Comparison of ENCODE assay signal across 19 cellular contexts in the genomic region with DNA sequence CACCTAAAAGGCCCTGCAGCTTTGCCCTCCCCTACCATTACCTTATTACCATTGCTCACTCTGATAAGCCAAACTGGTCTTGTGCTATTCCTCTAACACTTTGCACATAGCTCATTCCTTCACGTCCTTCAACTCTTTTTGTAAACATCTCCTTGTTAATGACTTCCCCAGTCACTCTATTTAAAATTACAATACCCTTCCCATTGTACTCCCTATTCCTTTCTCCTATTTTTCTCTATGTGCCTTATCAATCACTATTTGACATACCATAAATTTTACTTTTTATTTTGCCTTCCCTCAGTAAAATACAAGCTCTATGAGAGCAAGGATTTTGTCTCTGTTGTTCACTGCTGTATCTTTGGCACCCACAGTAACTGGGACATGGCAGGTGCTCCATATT. TPM values are rescaled to one million over a fixed set of nuclear protein-coding genes. Genes with fewer than 3 reads are reported as not detected.
DNase-seq lines count a peak whose midpoint lies in the region; ATAC-seq, FAIRE-seq and TF ChIP-seq lines count a peak whose summit lies in the region.
"Had no signal": no experiment of that assay in that cellular context is flagged by ENCODE, and none has a peak within 500 bp of the region (broad histone marks: within the 10 kb centered on the region; RNA-seq: fewer than 3 reads in every experiment).

No MANE protein-coding gene starts in this region.

- no peaks in the 10 kb centered on the region for H3K27me3 ChIP-seq in H9 (ENCODE audit: insufficient read depth, low read length)
- no peaks in the 10 kb centered on the region for H3K27me3 ChIP-seq in K562 (ENCODE audit: control insufficient read depth in 2 of 2, insufficient read depth in 2 of 2, low read length in 2 of 2)
- H3K27me3 ChIP-seq: BLaER1 treated with 17β-estradiol and CSF1 and Interleukin-3, amounts not matched to agents 10 nM and 100 nM had no signal

- intact Hi-C loops in K562 (cut with micrococcal nuclease) (no loop called here), natural killer cell (cut with micrococcal nuclease) (no loop called here)

- peaks cover 3% of the 10 kb centered on the region for H3K23me2 ChIP-seq in H9 (ENCODE audit: insufficient read length, low read depth, low read length, poor library complexity, severe bottlenecking)

- no peak overlapping the region for H3K23ac ChIP-seq in H9 (ENCODE audit: insufficient read length, low read depth, low read length)

- H3K4me3 Mint-ChIP-seq in activated CD8-positive, alpha-beta memory T cell treated with anti-CD3 and anti-CD28 coated beads, Interleukin-2, amount 10 ng/mL, durations not matched to agents 7 days and 5 days: no peak overlapping the region
- H3K4me3 Mint-ChIP-seq in H9 (peak overlapping the region in 1 of 2 experiments; percentile 11; a peak in 1 of 5 replicates), natural killer cell (no peak overlapping the region)

- H3K79me1 ChIP-seq in H9 (ENCODE audit: insufficient read depth, low read depth, low read length, poor library complexity, severe bottlenecking): peaks cover 16% of the 10 kb centered on the region

- H3K27ac Mint-ChIP-seq in activated CD8-positive, alpha-beta memory T cell treated with anti-CD3 and anti-CD28 coated beads, Interleukin-2, amount 10 ng/mL, durations not matched to agents 7 days and 5 days: peak overlapping the region; percentile 11
- H3K27ac Mint-ChIP-seq in H9: peak overlapping the region in 1 of 3 experiments; percentile 41; a peak in 2 of 7 replicates
- peak overlapping the region; percentile 0 to 23 for H3K27ac Mint-ChIP-seq in natural killer cell

- WGBS in H9 (ENCODE audit: extremely low coverage, insufficient read length, low lambda C conversion rate): no CpG with 5 or more reads among the region's 1 CpG
- 29% methylated on average over 1 of the region's 1 CpG for WGBS in K562 (ENCODE audit: insufficient coverage, low coverage, missing lambda C conversion rate)

- H4K20me1 ChIP-seq in H9 (ENCODE audit: control insufficient read depth, insufficient read depth, insufficient read length): no peaks in the 10 kb centered on the region
- H4K20me1 ChIP-seq in K562 (replicated peaks; ENCODE audit: control insufficient read depth, insufficient read depth, low read length): peaks cover 25% of the 10 kb centered on the region

- H3K56ac ChIP-seq in H9 (ENCODE audit: insufficient read length, low read depth, low read length): no peak overlapping the region

- no peak overlapping the region for H3T11ph ChIP-seq in H9 (ENCODE audit: low read length)

- POLR2A ChIA-PET in K562 (lab: Yijun Ruan, JAX): interaction anchor here (0.9 to 2.2 kb wide), 11 partner anchors 8 to 123 kb away, joined by 3 to 10 read pairs (median 4); a partner anchor contains a TSS

- H3K9ac ChIP-seq in H9 (ENCODE audit: extremely low read depth, insufficient read length, low read length) (no peak overlapping the region), K562 (ENCODE audit: insufficient read depth in 1 of 2, low read depth in 2 of 2, low read length in 2 of 2) (no peak overlapping the region)

- H3K4me1 ChIP-seq in H9 (ENCODE audit: insufficient read depth, low read length) (peaks cover 8% of the 10 kb centered on the region; the same call in 1 of the 2 replicates), K562 (replicated peaks in 1 of 2; ENCODE audit: control insufficient read depth in 2 of 2, insufficient read depth in 2 of 2, low read length in 2 of 2) (peaks cover 3 to 10% of the 10 kb centered on the region in 2 experiments; a peak in 4 of 5 replicates)

- H3K27me3 Mint-ChIP-seq in activated CD8-positive, alpha-beta memory T cell treated with anti-CD3 and anti-CD28 coated beads, Interleukin-2, amount 10 ng/mL, durations not matched to agents 7 days and 5 days: no peaks in the 10 kb centered on the region
- H3K27me3 Mint-ChIP-seq in H9 (ENCODE audit: low read depth): no peaks in the 10 kb centered on the region
- no peaks in the 10 kb centered on the region for H3K27me3 Mint-ChIP-seq in natural killer cell (ENCODE audit: low read depth in 2 of 2)

- no peaks in the 10 kb centered on the region for H3K9me3 Mint-ChIP-seq in activated CD8-positive, alpha-beta memory T cell treated with anti-CD3 and anti-CD28 coated beads, Interleukin-2, amount 10 ng/mL, durations not matched to agents 7 days and 5 days (ENCODE audit: low read depth)
- no peaks in the 10 kb centered on the region for H3K9me3 Mint-ChIP-seq in H9
- no peaks in the 10 kb centered on the region for H3K9me3 Mint-ChIP-seq in natural killer cell

- no peak for ATAC-seq in activated CD8-positive, alpha-beta memory T cell treated with anti-CD3 and anti-CD28 coated beads, Interleukin-2, amount 10 ng/mL, durations not matched to agents 7 days and 5 days
- ATAC-seq in K562: peak; percentile 14; the same call in 1 of the 3 replicates
- no peak for ATAC-seq in natural killer cell
- no peak for ATAC-seq in HG03457 (IDR thresholded peaks at IDR 0.05; ENCODE audit: unreplicated experiment)

- no TSS peak for BruUV-seq in K562 (replicated peaks; lab: Mats Ljungman, UMichigan)

- TF ChIP-seq RAD21 in K562 (CRISPR knock-in tag; conservative IDR thresholded peaks at IDR 0.05 in 1 of 2, IDR thresholded peaks at IDR 0.05 in 1 of 2): no peak

- H3K14ac ChIP-seq in H9 (ENCODE audit: insufficient read depth, low read length): no peak overlapping the region

- H3K27ac ChIP-seq in H9 (ENCODE audit: insufficient read length, low read depth, low read length) (no peak overlapping the region), K562 (ENCODE audit: extremely low read depth, low read depth, low read length) (no peak overlapping the region)
- H3K27ac ChIP-seq: BLaER1 treated with 17β-estradiol and CSF1 and Interleukin-3, amounts not matched to agents 10 nM and 100 nM had no signal

- no peak overlapping the region for H2BK15ac ChIP-seq in H9 (ENCODE audit: low read depth, low read length)

- H3K4me3 ChIP-seq in K562: no peak overlapping the region
- H3K4me3 ChIP-seq: BLaER1 treated with 17β-estradiol and CSF1 and Interleukin-3, amounts not matched to agents 10 nM and 100 nM had no signal

- peaks cover 38% of the 10 kb centered on the region for H3K36me3 Mint-ChIP-seq in activated CD8-positive, alpha-beta memory T cell treated with anti-CD3 and anti-CD28 coated beads, Interleukin-2, amount 10 ng/mL, durations not matched to agents 7 days and 5 days
- H3K36me3 Mint-ChIP-seq in H9 (ENCODE audit: insufficient read depth in 1 of 3, low read depth in 3 of 3) (peaks cover 7 to 35% (median 30%) of the 10 kb centered on the region in 3 experiments; a peak in 6 of 7 replicates), natural killer cell (no peaks in the 10 kb centered on the region)

- H4K8ac ChIP-seq in H9 (replicated peaks; ENCODE audit: insufficient read length, low read depth, low read length): no peak overlapping the region

- no peak for FAIRE-seq in K562 (lab: Jason Lieb, UNC)

- H2BK120ac ChIP-seq in H9 (ENCODE audit: low read depth, low read length, poor library complexity, severe bottlenecking): no peak overlapping the region

- no peak overlapping the region for H2BK5ac ChIP-seq in H9 (ENCODE audit: insufficient read length, low read length)

- H2AFZ ChIP-seq in H9 (ENCODE audit: low read length): no peak overlapping the region
- H2AFZ ChIP-seq in K562 (ENCODE audit: low read depth, low read length): no peak overlapping the region

- H4K91ac ChIP-seq in H9 (ENCODE audit: insufficient read length, low read depth, low read length): no peak overlapping the region

- H3K4ac ChIP-seq in H9 (ENCODE audit: low read depth, low read length): no peak overlapping the region

- no peak overlapping the region for H2AK5ac ChIP-seq in H9 (ENCODE audit: insufficient read length, low read length)

- H3K36me3 ChIP-seq in K562 (ENCODE audit: control insufficient read depth, insufficient read depth, low read length): peaks cover 79% of the 10 kb centered on the region

- TF ChIP-seq POLR2A in K562 (conservative IDR thresholded peaks at IDR 0.05): no peak

- H3K9me1 ChIP-seq in K562 (ENCODE audit: control insufficient read depth, insufficient read depth, low read length): no peaks in the 10 kb centered on the region

- H3K4me2 ChIP-seq in H9 (ENCODE audit: insufficient read depth, insufficient read length, low read length): peak overlapping the region; percentile 24
- H3K4me2 ChIP-seq in K562 (ENCODE audit: insufficient read depth, low read length): no peak overlapping the region; the same call in 1 of the 2 replicates
- H3K4me2 ChIP-seq: BLaER1 treated with 17β-estradiol and CSF1 and Interleukin-3, amounts not matched to agents 10 nM and 100 nM had no signal

- CTCF ChIA-PET in activated CD8-positive, alpha-beta memory T cell treated with anti-CD3 and anti-CD28 coated beads, Interleukin-2, amount 10 ng/mL, durations not matched to agents 7 days and 5 days (lab: Charles Lee): interaction anchor here (0.6 to 1.5 kb wide), 6 partner anchors 17 to 272 kb away, joined by 3 to 4 read pairs (median 3); a partner anchor contains a TSS
- CTCF ChIA-PET in K562 (lab: Yijun Ruan, JAX; ENCODE audit: low intra/inter-chr PET ratio): no interaction called here

- DNase-seq in activated CD8-positive, alpha-beta memory T cell treated with anti-CD3 and anti-CD28 coated beads, Interleukin-2, amount 10 ng/mL, durations not matched to agents 7 days and 5 days: no peak
- DNase-seq in activated CD8-positive, alpha-beta memory T cell treated with anti-CD3 and anti-CD28 coated beads for 24 hours: no peak
- DNase-seq in H9 (no peak), K562 (ENCODE audit: extremely low read depth in 1 of 4, low spot score in 3 of 4) (no peak), natural killer cell (no peak), SKM-1 treated with dmso at 0.1 percent for 144 hours (lab: John Stamatoyannopoulos, UW; ENCODE audit: unreplicated experiment) (no peak), LoVo (ENCODE audit: low spot score) (no peak)
- DNase-seq: COR-L47, DMS153, EL, HCEC 1CT, NCI-H146, NCI-H2081 treated with DMSO at 0.1 percent for 48 hours, NCI-H2227 treated with DMSO at 0.1 percent for 48 hours, NCI-H524 treated with DMSO at 0.1 percent for 48 hours, OCI-M1, RPMI8226 had no signal

- TF ChIP-seq CTCF in H9 (conservative IDR thresholded peaks at IDR 0.05) (no peak), K562 (IDR thresholded peaks at IDR 0.05 in 2 of 3, conservative IDR thresholded peaks at IDR 0.05 in 1 of 3; ENCODE audit: insufficient read depth in 2 of 3, low read depth in 1 of 3, low read length in 3 of 3) (no peak), natural killer cell (IDR thresholded peaks at IDR 0.05) (no peak)

- H4K5ac ChIP-seq in H9 (ENCODE audit: insufficient read length, low read depth, low read length): no peak overlapping the region

- H3K9me3 ChIP-seq in H9 (ENCODE audit: control insufficient read depth, low read depth, low read length): no peaks in the 10 kb centered on the region
- H3K9me3 ChIP-seq in K562 (replicated peaks; ENCODE audit: control insufficient read depth, insufficient read depth, low read depth, low read length): no peaks in the 10 kb centered on the region
- H3K9me3 ChIP-seq: BLaER1 treated with 17β-estradiol and CSF1 and Interleukin-3, amounts not matched to agents 10 nM and 100 nM had no signal

- TF ChIP-seq EP300 in K562 (IDR thresholded peaks at IDR 0.05; ENCODE audit: low read length): no peak

- no peak overlapping the region for H2BK12ac ChIP-seq in H9 (ENCODE audit: insufficient read length, low read depth, low read length)

- H3K79me2 ChIP-seq in H9 (ENCODE audit: insufficient read depth, low read length) (peaks cover 63% of the 10 kb centered on the region), K562 (ENCODE audit: control insufficient read depth, insufficient read depth, low read length) (peaks cover 99% of the 10 kb centered on the region)

- peaks cover 41% of the 10 kb centered on the region for H3K4me1 Mint-ChIP-seq in activated CD8-positive, alpha-beta memory T cell treated with anti-CD3 and anti-CD28 coated beads, Interleukin-2, amount 10 ng/mL, durations not matched to agents 7 days and 5 days
- H3K4me1 Mint-ChIP-seq in H9 (peaks cover 35 to 38% of the 10 kb centered on the region in 2 experiments), natural killer cell (peaks cover 27 to 30% of the 10 kb centered on the region in 2 donors)

- no peak overlapping the region for H3K18ac ChIP-seq in H9 (ENCODE audit: insufficient read length, low read depth, low read length)

- no peak overlapping the region for H2BK20ac ChIP-seq in H9 (ENCODE audit: low read depth, low read length, poor library complexity, severe bottlenecking)

- in situ Hi-C loops in K562 (cut with MboI): loop anchor here (10.0 kb wide), 1 partner anchor 213 kb away; a partner anchor contains a TSS

RNA-seq across cellular contexts. Expression of a gene that starts 5.4 kb away (rescaled TPM):
- total RNA-seq in activated CD8-positive, alpha-beta memory T cell treated with anti-CD3 and anti-CD28 coated beads, Interleukin-2, amount 10 ng/mL, durations not matched to agents 7 days and 5 days: 10 to 100 TPM; 96.8 to 98.6 TPM
- total RNA-seq in H9 (2021): 122 and 127 TPM in 2 replicates
- 60.9 and 133 TPM in 2 replicates for total RNA-seq in K562 (2011; cell fraction: chromatin; rRNA removed; ENCODE audit: low replicate concordance)
- total RNA-seq in K562 (2011; cell fraction: nucleolus; rRNA removed): 37.2 and 42.0 TPM in 2 replicates
- 64.7 and 91.5 TPM in 2 replicates for total RNA-seq in K562 (2011; cell fraction: nucleoplasm; rRNA removed)
- total RNA-seq in K562 (2014; rRNA removed): 111 and 202 TPM in 2 replicates
- 174 and 193 TPM in 2 replicates for total RNA-seq in K562 (2014; rRNA removed; fragmentation: Illumina TruSeq; extraction: Trizol)
- 147 and 154 TPM in 2 replicates for total RNA-seq in K562 (2015; rRNA removed; fragmentation: Illumina TruSeq; extraction: Trizol)
- total RNA-seq in K562 (2021): 70.1 and 77.8 TPM in 2 replicates
- 156 and 174 TPM in 2 replicates for polyA plus RNA-seq in K562 (2011; rRNA removed)
- 43.4 and 112 TPM in 2 replicates for polyA plus RNA-seq in K562 (2011; cell fraction: cytosol; rRNA removed)
- polyA plus RNA-seq in K562 (2011; cell fraction: nucleus; rRNA removed): 37.7 and 65.4 TPM in 2 replicates
- polyA plus RNA-seq in K562 (2012): 99.8 and 146 TPM in 2 replicates
- polyA plus RNA-seq in K562 (2014; fragmentation: Illumina TruSeq; extraction: Trizol): 198 and 206 TPM in 2 replicates
- polyA plus RNA-seq in K562 (2014; fragmentation: Nextera tagmentation; extraction: Ambion mirVana): 100 to 1,000 TPM; 342 to 400 TPM
- 212 and 228 TPM in 2 replicates for polyA plus RNA-seq in K562 (2014; rRNA removed)
- polyA minus RNA-seq in K562 (2011; rRNA and poly(A)+ RNA removed): 80.6 and 102 TPM in 2 replicates
- 16.2 and 17.3 TPM in 2 replicates for polyA minus RNA-seq in K562 (2011; cell fraction: cytosol; rRNA and poly(A)+ RNA removed)
- 18.3 and 38.1 TPM in 2 replicates for polyA minus RNA-seq in K562 (2011; cell fraction: nucleus; rRNA and poly(A)+ RNA removed)
- 10 to 100 TPM; 50.5 to 57.0 (median 51.2) TPM for total RNA-seq in natural killer cell

RNA-seq across cellular contexts. Expression of a gene that starts 5.8 kb away (rescaled TPM):
- 10 to 100 TPM; 45.8 to 57.2 TPM for total RNA-seq in activated CD8-positive, alpha-beta memory T cell treated with anti-CD3 and anti-CD28 coated beads, Interleukin-2, amount 10 ng/mL, durations not matched to agents 7 days and 5 days
- total RNA-seq in H9 (2021) (51.3 and 53.1 TPM in 2 replicates), K562 (2014; rRNA removed) (9.9 and 13.6 TPM in 2 replicates), K562 (2014; rRNA removed; fragmentation: Illumina TruSeq; extraction: Trizol) (41.8 and 42.9 TPM in 2 replicates), K562 (2015; rRNA removed; fragmentation: Illumina TruSeq; extraction: Trizol) (21.6 and 23.3 TPM in 2 replicates), K562 (2021) (32.7 and 34.3 TPM in 2 replicates), natural killer cell (10 to 100 TPM; 21.3 to 36.3 (median 23.1) TPM)
- 43.2 and 59.0 TPM in 2 replicates for total RNA-seq in K562 (2011; cell fraction: chromatin; rRNA removed; ENCODE audit: low replicate concordance)
- total RNA-seq in K562 (2011; cell fraction: nucleolus; rRNA removed): 52.1 and 60.7 TPM in 2 replicates
- total RNA-seq in K562 (2011; cell fraction: nucleoplasm; rRNA removed): 62.7 and 65.0 TPM in 2 replicates
- polyA plus RNA-seq in K562 (2011; rRNA removed) (23.3 and 34.4 TPM in 2 replicates), K562 (2014; fragmentation: Illumina TruSeq; extraction: Trizol) (35.7 and 45.2 TPM in 2 replicates), K562 (2014; fragmentation: Nextera tagmentation; extraction: Ambion mirVana) (100 to 1,000 TPM in 1 of 2 experiments, 10 to 100 TPM in 1; 98.0 to 113 TPM), K562 (2014; rRNA removed) (21.7 and 27.0 TPM in 2 replicates)
- 33.2 and 42.6 TPM in 2 replicates for polyA plus RNA-seq in K562 (2011; cell fraction: cytosol; rRNA removed)
- 20.9 and 22.1 TPM in 2 replicates for polyA plus RNA-seq in K562 (2011; cell fraction: nucleus; rRNA removed)
- 37.0 and 51.4 TPM in 2 replicates for polyA plus RNA-seq in K562 (2012)
- 36.5 and 42.4 TPM in 2 replicates for polyA minus RNA-seq in K562 (2011; rRNA and poly(A)+ RNA removed)
- polyA minus RNA-seq in K562 (2011; cell fraction: cytosol; rRNA and poly(A)+ RNA removed): 10.3 and 21.0 TPM in 2 replicates
- 15.8 and 25.9 TPM in 2 replicates for polyA minus RNA-seq in K562 (2011; cell fraction: nucleus; rRNA and poly(A)+ RNA removed)

RNA-seq across cellular contexts. Expression of a gene that starts 17.3 kb away (rescaled TPM):
- 10 to 100 TPM; 33.5 to 38.4 TPM for total RNA-seq in activated CD8-positive, alpha-beta memory T cell treated with anti-CD3 and anti-CD28 coated beads, Interleukin-2, amount 10 ng/mL, durations not matched to agents 7 days and 5 days
- total RNA-seq in H9 (2021) (33.7 and 37.1 TPM in 2 replicates), K562 (2014; rRNA removed) (29.8 and 38.0 TPM in 2 replicates), K562 (2014; rRNA removed; fragmentation: Illumina TruSeq; extraction: Trizol) (28.8 and 33.2 TPM in 2 replicates), K562 (2015; rRNA removed; fragmentation: Illumina TruSeq; extraction: Trizol) (37.3 and 40.9 TPM in 2 replicates), K562 (2021) (29.6 and 32.0 TPM in 2 replicates), natural killer cell (10 to 100 TPM; 27.7 to 37.3 (median 34.4) TPM)
- total RNA-seq in K562 (2011; cell fraction: chromatin; rRNA removed; ENCODE audit: low replicate concordance): 19.9 and 22.5 TPM in 2 replicates
- total RNA-seq in K562 (2011; cell fraction: nucleolus; rRNA removed): 14.2 and 16.4 TPM in 2 replicates
- total RNA-seq in K562 (2011; cell fraction: nucleoplasm; rRNA removed): 25.2 and 34.0 TPM in 2 replicates
- polyA plus RNA-seq in K562 (2011; rRNA removed) (7.3 and 10.4 TPM in 2 replicates), K562 (2014; fragmentation: Illumina TruSeq; extraction: Trizol) (34.2 and 41.3 TPM in 2 replicates), K562 (2014; fragmentation: Nextera tagmentation; extraction: Ambion mirVana) (10 to 100 TPM in 1 of 2 experiments, 1 to 10 TPM in 1; 5.5 to 18.9 TPM), K562 (2014; rRNA removed) (19.2 and 20.4 TPM in 2 replicates)
- 12.9 and 15.5 TPM in 2 replicates for polyA plus RNA-seq in K562 (2011; cell fraction: cytosol; rRNA removed)
- 6.4 and 10.4 TPM in 2 replicates for polyA plus RNA-seq in K562 (2011; cell fraction: nucleus; rRNA removed)
- polyA plus RNA-seq in K562 (2012): 21.6 and 26.6 TPM in 2 replicates
- 9.0 and 9.7 TPM in 2 replicates for polyA minus RNA-seq in K562 (2011; rRNA and poly(A)+ RNA removed)
- 7.9 and 11.9 TPM in 2 replicates for polyA minus RNA-seq in K562 (2011; cell fraction: cytosol; rRNA and poly(A)+ RNA removed)
- 4.4 and 7.0 TPM in 2 replicates for polyA minus RNA-seq in K562 (2011; cell fraction: nucleus; rRNA and poly(A)+ RNA removed)

RNA-seq across cellular contexts. Expression of a gene that starts 30.6 kb away (rescaled TPM):
- not detected for total RNA-seq in activated CD8-positive, alpha-beta memory T cell treated with anti-CD3 and anti-CD28 coated beads, Interleukin-2, amount 10 ng/mL, durations not matched to agents 7 days and 5 days
- total RNA-seq in H9 (2021) (1.7 and 2.4 TPM in 2 replicates), K562 (2014; rRNA removed) (0.29 and 0.59 TPM in 2 replicates), K562 (2014; rRNA removed; fragmentation: Illumina TruSeq; extraction: Trizol) (0.35 and 0.87 TPM in 2 replicates), K562 (2015; rRNA removed; fragmentation: Illumina TruSeq; extraction: Trizol) (0.14 and 0.30 TPM in 2 replicates), K562 (2021) (1.1 and 1.3 TPM in 2 replicates), natural killer cell (under 1 TPM in 2 of 3 donors, not detected in 1; 0.45 to 0.88 TPM)
- total RNA-seq in K562 (2011; cell fraction: chromatin; rRNA removed; ENCODE audit: low replicate concordance): 4.1 and 10.5 TPM in 2 replicates
- total RNA-seq in K562 (2011; cell fraction: nucleolus; rRNA removed): 3.6 and 6.3 TPM in 2 replicates
- total RNA-seq in K562 (2011; cell fraction: nucleoplasm; rRNA removed): 4.3 and 6.6 TPM in 2 replicates
- polyA plus RNA-seq in K562 (2011; rRNA removed) (1.3 and 1.6 TPM in 2 replicates), K562 (2014; fragmentation: Illumina TruSeq; extraction: Trizol) (0.89 and 1.00 TPM in 2 replicates), K562 (2014; fragmentation: Nextera tagmentation; extraction: Ambion mirVana) (under 1 TPM; 0.25 to 0.56 TPM), K562 (2014; rRNA removed) (0.47 and 0.66 TPM in 2 replicates)
- polyA plus RNA-seq in K562 (2011; cell fraction: cytosol; rRNA removed): 1.3 TPM in 2 replicates
- 4.6 and 8.1 TPM in 2 replicates for polyA plus RNA-seq in K562 (2011; cell fraction: nucleus; rRNA removed)
- 1.3 and 4.0 TPM in 2 replicates for polyA plus RNA-seq in K562 (2012)
- 0.33 and 0.67 TPM in 2 replicates for polyA minus RNA-seq in K562 (2011; rRNA and poly(A)+ RNA removed)
- polyA minus RNA-seq in K562 (2011; cell fraction: cytosol; rRNA and poly(A)+ RNA removed): 0.57 TPM in 1 of 2 replicates, not detected in the other
- 1.4 and 1.8 TPM in 2 replicates for polyA minus RNA-seq in K562 (2011; cell fraction: nucleus; rRNA and poly(A)+ RNA removed)
